Comparison of ENCODE assay signal across 21 cellular contexts in the genomic region with DNA sequence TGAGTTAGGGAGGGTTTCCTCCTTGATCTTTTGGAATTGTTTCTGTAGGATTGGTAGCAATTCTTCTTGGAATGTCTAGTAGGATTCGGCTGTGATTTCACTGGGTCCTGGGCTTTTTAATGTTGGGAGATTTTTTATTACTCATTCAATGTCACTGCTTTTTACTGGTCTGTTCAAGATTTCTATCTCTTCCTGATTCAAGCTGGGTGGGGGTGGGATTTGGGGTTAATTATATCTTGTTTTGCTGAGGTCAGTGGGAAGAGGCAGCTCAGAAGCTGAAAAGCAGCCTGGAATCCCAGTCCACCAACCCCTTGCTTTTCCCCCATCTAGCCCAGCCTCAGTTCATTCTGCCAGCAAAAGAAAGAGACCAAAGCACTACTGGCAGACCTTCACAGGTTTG. TPM values are rescaled to one million over a fixed set of nuclear protein-coding genes. Genes with fewer than 3 reads are reported as not detected.
A peak's percentile ranks its signal among the peaks of the same experiment; 100 is the strongest.
DNase-seq lines count a peak whose midpoint lies in the region; ATAC-seq, FAIRE-seq and TF ChIP-seq lines count a peak whose summit lies in the region.
"Had no signal": no experiment of that assay in that cellular context is flagged by ENCODE, and none has a peak within 500 bp of the region (broad histone marks: within the 10 kb centered on the region; RNA-seq: fewer than 3 reads in every experiment).

No MANE protein-coding gene starts in this region.

- peaks cover 6 to 9% of the 10 kb centered on the region in 2 donors for H3K36me3 Mint-ChIP-seq in activated T-cell treated with anti-CD3 and anti-CD28 coated beads, Interleukin-2, amount 50 U/mL, for 72 hours (ENCODE audit: insufficient read depth in 2 of 2)
- no peaks in the 10 kb centered on the region for H3K36me3 Mint-ChIP-seq in memory B cell
- H3K36me3 Mint-ChIP-seq: CD4-positive, CD25-positive, alpha-beta regulatory T cell; CD8-positive, alpha-beta memory T cell had no signal

- H3K4me1 Mint-ChIP-seq in activated T-cell treated with anti-CD3 and anti-CD28 coated beads, Interleukin-2, amount 50 U/mL, for 72 hours (ENCODE audit: low read depth): peaks cover 40% of the 10 kb centered on the region
- H3K4me1 Mint-ChIP-seq in memory B cell: peaks cover 19% of the 10 kb centered on the region

- H3K27ac ChIP-seq in pancreas: no peak overlapping the region
- H3K27ac ChIP-seq: GM23248 had no signal

- H3K4me3 Mint-ChIP-seq in activated T-cell treated with anti-CD3 and anti-CD28 coated beads, Interleukin-2, amount 50 U/mL, for 72 hours: peak overlapping the region in 1 of 2 donors; percentile 20
- no peak overlapping the region for H3K4me3 Mint-ChIP-seq in memory B cell
- H3K4me3 Mint-ChIP-seq: CD4-positive, CD25-positive, alpha-beta regulatory T cell; CD8-positive, alpha-beta memory T cell had no signal

- no peaks in the 10 kb centered on the region for H3K36me3 ChIP-seq in pancreas
- H3K36me3 ChIP-seq: BE2C, HAP-1 had no signal

- H3K4me1 ChIP-seq in pancreas: peaks cover 0 to 6% (median 4%) of the 10 kb centered on the region in 3 donors
- H3K4me1 ChIP-seq: BE2C, HAP-1 had no signal

- TF ChIP-seq CTCF in pancreas (IDR thresholded peaks at IDR 0.05): no peak

- ATAC-seq in activated T-cell treated with anti-CD3 and anti-CD28 coated beads, Interleukin-2, amount 50 U/mL, for 72 hours (replicated peaks in 1 of 2): no peak
- no peak for ATAC-seq in memory B cell (ENCODE audit: low read depth)
- no peak for ATAC-seq in pancreas
- ATAC-seq: HepG2 had no signal

- peak overlapping the region; percentile 78 for H3K27ac Mint-ChIP-seq in activated T-cell treated with anti-CD3 and anti-CD28 coated beads, Interleukin-2, amount 50 U/mL, for 72 hours
- peak overlapping the region; percentile 56 for H3K27ac Mint-ChIP-seq in memory B cell
- H3K27ac Mint-ChIP-seq: CD8-positive, alpha-beta memory T cell had no signal

- H3K27me3 Mint-ChIP-seq in activated T-cell treated with anti-CD3 and anti-CD28 coated beads, Interleukin-2, amount 50 U/mL, for 72 hours (ENCODE audit: low read depth): no peaks in the 10 kb centered on the region
- no peaks in the 10 kb centered on the region for H3K27me3 Mint-ChIP-seq in memory B cell
- H3K27me3 Mint-ChIP-seq: CD4-positive, CD25-positive, alpha-beta regulatory T cell; CD8-positive, alpha-beta memory T cell had no signal

- DNase-seq in activated T-cell treated with anti-CD3 and anti-CD28 coated beads, Interleukin-2, amount 50 U/mL, for 72 hours: no peak
- no peak for DNase-seq in activated T-cell treated with anti-CD3 and anti-CD28 coated beads for 4 hours
- DNase-seq in M059J (ENCODE audit: low read depth): peak; percentile 65
- DNase-seq in memory B cell (ENCODE audit: low spot score in 2 of 2): no peak
- no peak for DNase-seq in AG08396 (ENCODE audit: low spot score)
- no peak for DNase-seq in pancreas
- no peak for DNase-seq in epidermal melanocyte (ENCODE audit: insufficient read length, low spot score)
- DNase-seq: BE2C; C1 segment of cervical spinal cord; CD4-positive, CD25-positive, alpha-beta regulatory T cell; CD8-positive, alpha-beta memory T cell; COR-L47; DMS 273 treated with DMSO at 0.1 percent for 48 hours; DMS53; DND-41; GM23248 had no signal

- no peak for FAIRE-seq in pancreas (lab: Jason Lieb, UNC)
- FAIRE-seq: G401.6, GM12891, GM19239 had no signal

- no peaks in the 10 kb centered on the region for H3K27me3 ChIP-seq in pancreas
- H3K27me3 ChIP-seq: BE2C had no signal

- peaks cover 0 to 3% of the 10 kb centered on the region in 2 donors for H3K9me3 Mint-ChIP-seq in activated T-cell treated with anti-CD3 and anti-CD28 coated beads, Interleukin-2, amount 50 U/mL, for 72 hours
- H3K9me3 Mint-ChIP-seq in memory B cell: no peaks in the 10 kb centered on the region
- H3K9me3 Mint-ChIP-seq: CD4-positive, CD25-positive, alpha-beta regulatory T cell; CD8-positive, alpha-beta memory T cell had no signal

- H3K9me3 ChIP-seq in pancreas: no peaks in the 10 kb centered on the region
- H3K9me3 ChIP-seq: BE2C, HAP-1 had no signal

- no peak overlapping the region for H3K4me3 ChIP-seq in pancreas
- H3K4me3 ChIP-seq: GM23248, HAP-1 had no signal

- intact Hi-C loops in pancreas (cut with DNase I): loop anchor here in 2 of 3 donors (10.0 kb wide), 2 partner anchors 395 to 415 kb away; no protein-coding TSS in a partner anchor

- WGBS in pancreas, 2 donors: 97 to 100% methylated on average over 1 of the region's 1 CpG

RNA-seq across cellular contexts. Expression of a gene that starts 39.6 kb away (rescaled TPM):
- 1 to 10 TPM; 5.4 to 7.2 TPM for total RNA-seq in activated T-cell treated with anti-CD3 and anti-CD28 coated beads, Interleukin-2, amount 50 U/mL, for 72 hours
- total RNA-seq in M059J (2014; rRNA removed; shearing (Covaris generic)): 0.25 TPM in 1 of 2 replicates, not detected in the other
- total RNA-seq in pancreas: 1 to 10 TPM in 1 of 6 donors, under 1 TPM in 5; 0.28 to 1.5 (median 0.90) TPM
- polyA plus RNA-seq in pancreas: under 1 TPM in 1 of 2 donors, not detected in 1; 0.09 TPM
- total RNA-seq: GM23248 had no signal

RNA-seq across cellular contexts. Expression of a gene that starts 45.2 kb away (rescaled TPM):
- 100 to 1,000 TPM; 106 to 170 TPM for total RNA-seq in activated T-cell treated with anti-CD3 and anti-CD28 coated beads, Interleukin-2, amount 50 U/mL, for 72 hours
- 0.17 and 0.22 TPM in 2 replicates for total RNA-seq in M059J (2014; rRNA removed; shearing (Covaris generic))
- 1 to 10 TPM in 1 of 6 donors, under 1 TPM in 5; 0.08 to 1.1 (median 0.56) TPM for total RNA-seq in pancreas
- polyA plus RNA-seq in pancreas: under 1 TPM; 0.16 to 0.23 TPM
- polyA plus RNA-seq: GM23248 had no signal

Comparison
In these comparisons a context has a peak if more than half of its experiments do, and no peak if none do; other contexts are left out.
1. RNA of a gene that starts 45.2 kb away (total RNA-seq): 106 to 170 TPM in activated T-cell treated with anti-CD3 and anti-CD28 coated beads, Interleukin-2, amount 50 U/mL, for 72 hours; 0.08 to 1.1 TPM in pancreas and 0.17 to 0.22 TPM in M059J; every median in the first group is over 10 times any median in the second.